Comparison of ENCODE assay signal across 24 cellular contexts in genomic region chr10:22774102-22774501, GRCh38. TPM values are rescaled to one million over a fixed set of nuclear protein-coding genes. Genes with fewer than 3 reads are reported as not detected.
DNase-seq lines count a peak whose midpoint lies in the region; ATAC-seq, FAIRE-seq and TF ChIP-seq lines count a peak whose summit lies in the region.
"Had no signal": no experiment of that assay in that cellular context is flagged by ENCODE, and none has a peak within 500 bp of the region (broad histone marks: within the 10 kb centered on the region; RNA-seq: fewer than 3 reads in every experiment).

No MANE protein-coding gene starts in this region.

- DNase-seq in HepG2 (ENCODE audit: low spot score) = no peak
- no peak for DNase-seq in right lobe of liver
- no peak for DNase-seq in IMR-90
- no peak for DNase-seq in nucleus accumbens (lab: John Stamatoyannopoulos, UW)
- DNase-seq: ACHN; BE2C; C1 segment of cervical spinal cord; CD4-positive, alpha-beta memory T cell; CD4-positive, CD25-positive, alpha-beta regulatory T cell; CD8-positive, alpha-beta memory T cell; COR-L47; DMS 273 treated with DMSO at 0.1 percent for 48 hours; DMS153; DMS53; DMS79; DND-41; EL; GDM1 had no signal

- H3K9ac ChIP-seq in HepG2 (ENCODE audit: insufficient read depth, low read depth, low read length) = no peak overlapping the region
- no peak overlapping the region for H3K9ac ChIP-seq in IMR-90 (ENCODE audit: low read depth, low read length)
- H3K9ac ChIP-seq: BLaER1 had no signal

- peaks cover 6% of the 10 kb centered on the region for H3K4me1 ChIP-seq in HepG2 (ENCODE audit: insufficient read depth, low read length)
- peaks cover 0 to under 1% (median 0%) of the 10 kb centered on the region in 4 donors for H3K4me1 ChIP-seq in right lobe of liver
- H3K4me1 ChIP-seq in IMR-90 (ENCODE audit: control insufficient read depth, insufficient read depth, low read length) = no peaks in the 10 kb centered on the region
- H3K4me1 ChIP-seq: BE2C had no signal

- 52% methylated on average over 1 of the region's 1 CpG for WGBS in HepG2 (ENCODE audit: low lambda C conversion rate)
- WGBS in right lobe of liver (ENCODE audit: insufficient coverage, low coverage, low lambda C conversion rate, missing lambda C conversion rate) = 100% methylated on average over 1 of the region's 1 CpG
- no CpG with 5 or more reads among the region's 1 CpG for whole genome bisulfite sequencing in IMR-90 (ENCODE audit: extremely low coverage in 2 of 2, insufficient read length in 1 of 2), 2 experiments

- FAIRE-seq in HepG2 (lab: Jason Lieb, UNC) = no peak
- FAIRE-seq: GM12878, GM12892 had no signal

- no peak overlapping the region for H3K56ac ChIP-seq in IMR-90 (ENCODE audit: extremely low read depth, insufficient read depth, low read length)

- no peak overlapping the region for H2BK15ac ChIP-seq in IMR-90 (ENCODE audit: low read depth, low read length)

- no peak for ATAC-seq in HepG2
- no peak for ATAC-seq in right lobe of liver
- ATAC-seq in IMR-90 (ENCODE audit: low read depth) = no peak
- ATAC-seq in activated T-helper 17 cell treated with anti-CD3 and anti-CD28 coated beads, Interleukin-2, amount 50 U/mL, for 72 hours (replicated peaks) = no peak
- ATAC-seq: GM12878 had no signal

- no peak overlapping the region for H2AFZ ChIP-seq in HepG2 (ENCODE audit: low read length)
- no peak overlapping the region for H2AFZ ChIP-seq in IMR-90 (replicated peaks; ENCODE audit: low read length, poor library complexity)

- H3K27me3 Mint-ChIP-seq in activated T-helper 17 cell treated with anti-CD3 and anti-CD28 coated beads, Interleukin-2, amount 50 U/mL, for 72 hours = no peaks in the 10 kb centered on the region
- H3K27me3 Mint-ChIP-seq: CD4-positive, alpha-beta memory T cell had no signal

- no peaks in the 10 kb centered on the region for H3K79me2 ChIP-seq in HepG2 (ENCODE audit: insufficient read depth, low read length)

- no peak overlapping the region for H4K5ac ChIP-seq in IMR-90 (ENCODE audit: low read depth, low read length)

- no peak overlapping the region for H3K27ac ChIP-seq in HepG2 (ENCODE audit: extremely low read length, insufficient read depth, low read length)
- H3K27ac ChIP-seq in right lobe of liver = no peak overlapping the region
- H3K27ac ChIP-seq in IMR-90 (ENCODE audit: insufficient read depth, low read length) = no peak overlapping the region
- H3K27ac ChIP-seq: 22Rv1, BLaER1 had no signal

- no TSS peak for BruUV-seq in HepG2 (replicated peaks; lab: Mats Ljungman, UMichigan)
- no TSS peak for BruUV-seq in IMR-90 (replicated peaks; lab: Mats Ljungman, UMichigan)

- intact Hi-C loops in HepG2 (cut with micrococcal nuclease; ENCODE audit: unreplicated experiment) (no loop called here), right lobe of liver (cut with DNase I) (no loop called here), IMR-90 (cut with micrococcal nuclease) (no loop called here)

- H3K36me3 ChIP-seq in HepG2 (replicated peaks in 1 of 2; ENCODE audit: control insufficient read depth in 1 of 2, insufficient read depth in 2 of 2, low read length in 2 of 2) = no peaks in the 10 kb centered on the region
- H3K36me3 ChIP-seq in right lobe of liver = no peaks in the 10 kb centered on the region
- no peaks in the 10 kb centered on the region for H3K36me3 ChIP-seq in IMR-90 (ENCODE audit: control insufficient read depth, insufficient read depth, low read length)
- H3K36me3 ChIP-seq: BE2C, BLaER1 had no signal

- no peak overlapping the region for H3K4ac ChIP-seq in IMR-90 (ENCODE audit: low read depth, low read length)

- no peak overlapping the region for H4K8ac ChIP-seq in IMR-90 (ENCODE audit: low read depth in 2 of 2, low read length in 2 of 2)

- H2AK9ac ChIP-seq in IMR-90 (replicated peaks; ENCODE audit: low read depth, low read length, poor library complexity) = no peak overlapping the region

- H3K4me3 ChIP-seq in HepG2 (replicated peaks in 1 of 3; ENCODE audit: insufficient read depth in 1 of 3, low read depth in 2 of 3, low read length in 3 of 3) (no peak overlapping the region), right lobe of liver (no peak overlapping the region), IMR-90 (ENCODE audit: insufficient read depth, low read depth, low read length) (no peak overlapping the region)
- H3K4me3 ChIP-seq: BLaER1, GM12878 had no signal

- in situ Hi-C loops in HepG2 (cut with HindIII; ENCODE audit: extremely low pct_ligation_motif_present, low pct_unique_long_range_greater_than_20kb) (no loop called here), IMR-90 (cut with MboI; ENCODE audit: low sequenced_read_pairs) (no loop called here)

- no peak for TF ChIP-seq EP300 in HepG2 (IDR thresholded peaks at IDR 0.05; ENCODE audit: low read depth in 2 of 2, low read length in 2 of 2)
- no peak for TF ChIP-seq EP300 in HepG2 (CRISPR knock-in tag; IDR thresholded peaks at IDR 0.05; ENCODE audit: borderline replicate concordance)

- H2BK20ac ChIP-seq in IMR-90 (ENCODE audit: low read depth, low read length) = no peak overlapping the region

- H3K9me3 Mint-ChIP-seq in activated T-helper 17 cell treated with anti-CD3 and anti-CD28 coated beads, Interleukin-2, amount 50 U/mL, for 72 hours = peaks cover 11% of the 10 kb centered on the region

- no peaks in the 10 kb centered on the region for H3K9me1 ChIP-seq in IMR-90 (ENCODE audit: insufficient read depth, low read length)

- no peaks in the 10 kb centered on the region for H3K79me1 ChIP-seq in IMR-90 (ENCODE audit: low read depth in 1 of 2, low read length in 2 of 2)

- no peak for TF ChIP-seq RAD21 in HepG2 (CRISPR knock-in tag; IDR thresholded peaks at IDR 0.05)
- TF ChIP-seq RAD21 in IMR-90 (IDR thresholded peaks at IDR 0.05; ENCODE audit: low read length) = no peak

- TF ChIP-seq POLR2A in HepG2 (IDR thresholded peaks at IDR 0.05; ENCODE audit: insufficient read depth in 1 of 2, low read depth in 2 of 2, low read length in 2 of 2) (no peak), right lobe of liver (IDR thresholded peaks at IDR 0.05) (no peak), IMR-90 (IDR thresholded peaks at IDR 0.05; ENCODE audit: low read depth, low read length) (no peak)

- CTCF ChIA-PET in HepG2 (lab: Yijun Ruan, JAX; ENCODE audit: low intra/inter-chr PET ratio, low total read pairs) (no interaction called here), IMR-90 (lab: Yijun Ruan, JAX) (no interaction called here)

- no peak overlapping the region for H3K23ac ChIP-seq in IMR-90 (ENCODE audit: low read depth, low read length)

- H2AK5ac ChIP-seq in IMR-90 (ENCODE audit: low read depth, low read length) = no peak overlapping the region

- no peak overlapping the region for H3K18ac ChIP-seq in IMR-90 (ENCODE audit: low read depth, low read length)

- H3K14ac ChIP-seq in IMR-90 (replicated peaks; ENCODE audit: low read depth, low read length) = no peak overlapping the region

- dilution Hi-C loops in IMR-90 (cut with HindIII; ENCODE audit: low sequenced_read_pairs, unreplicated experiment) = no loop called here

- no peaks in the 10 kb centered on the region for H3K4me1 Mint-ChIP-seq in activated T-helper 17 cell treated with anti-CD3 and anti-CD28 coated beads, Interleukin-2, amount 50 U/mL, for 72 hours
- H3K4me1 Mint-ChIP-seq: CD14-positive monocyte had no signal

- no peak overlapping the region for H3K4me3 Mint-ChIP-seq in activated T-helper 17 cell treated with anti-CD3 and anti-CD28 coated beads, Interleukin-2, amount 50 U/mL, for 72 hours
- H3K4me3 Mint-ChIP-seq: CD14-positive monocyte; CD4-positive, alpha-beta memory T cell; CD4-positive, CD25-positive, alpha-beta regulatory T cell; CD8-positive, alpha-beta memory T cell had no signal

- H2BK5ac ChIP-seq in IMR-90 (ENCODE audit: low read depth, low read length, poor library complexity, severe bottlenecking) = no peak overlapping the region

- H3K27me3 ChIP-seq in HepG2 (ENCODE audit: control insufficient read depth in 1 of 2, insufficient read depth in 2 of 2, low read length in 2 of 2) = no peaks in the 10 kb centered on the region
- H3K27me3 ChIP-seq in right lobe of liver = no peaks in the 10 kb centered on the region
- H3K27me3 ChIP-seq in IMR-90 (ENCODE audit: control insufficient read depth, insufficient read depth, low read length) = peaks cover 2% of the 10 kb centered on the region; the same call in 1 of the 2 replicates
- H3K27me3 ChIP-seq: BE2C, BLaER1 had no signal

- H2BK120ac ChIP-seq in IMR-90 (ENCODE audit: low read depth, low read length) = no peak overlapping the region

- no peaks in the 10 kb centered on the region for H3K36me3 Mint-ChIP-seq in activated T-helper 17 cell treated with anti-CD3 and anti-CD28 coated beads, Interleukin-2, amount 50 U/mL, for 72 hours (ENCODE audit: low read depth)
- H3K36me3 Mint-ChIP-seq: CD4-positive, CD25-positive, alpha-beta regulatory T cell had no signal

- H3K9me3 ChIP-seq in HepG2 (ENCODE audit: low read length) (no peaks in the 10 kb centered on the region; the same call in 1 of the 2 replicates), right lobe of liver (no peaks in the 10 kb centered on the region), IMR-90 (ENCODE audit: control insufficient read depth, insufficient read depth, low read length) (no peaks in the 10 kb centered on the region; the same call in 1 of the 2 replicates)
- H3K9me3 ChIP-seq: BE2C had no signal

- H3K4me2 ChIP-seq in HepG2 (ENCODE audit: low read depth, low read length) (no peak overlapping the region), IMR-90 (ENCODE audit: low read depth, low read length) (no peak overlapping the region)
- H3K4me2 ChIP-seq: BLaER1 had no signal

- POLR2A ChIA-PET in HepG2 (lab: Yijun Ruan, JAX) (no interaction called here), IMR-90 (lab: Charles Lee; ENCODE audit: unreplicated experiment) (no interaction called here)

- TF ChIP-seq CTCF in HepG2 (CRISPR knock-in tag; IDR thresholded peaks at IDR 0.05) (no peak), right lobe of liver (IDR thresholded peaks at IDR 0.05) (no peak), IMR-90 (conservative IDR thresholded peaks at IDR 0.05; ENCODE audit: low read depth, low read length) (no peak)

- no peak overlapping the region for H3K27ac Mint-ChIP-seq in activated T-helper 17 cell treated with anti-CD3 and anti-CD28 coated beads, Interleukin-2, amount 50 U/mL, for 72 hours
- H3K27ac Mint-ChIP-seq: CD14-positive monocyte; CD4-positive, alpha-beta memory T cell; CD4-positive, CD25-positive, alpha-beta regulatory T cell; CD8-positive, alpha-beta memory T cell had no signal

- H4K20me1 ChIP-seq in HepG2 (ENCODE audit: insufficient read depth, low read length) (no peaks in the 10 kb centered on the region), IMR-90 (ENCODE audit: insufficient read depth, low read length) (no peaks in the 10 kb centered on the region)
- H4K20me1 ChIP-seq: BLaER1 had no signal

- no peak overlapping the region for H4K91ac ChIP-seq in IMR-90 (ENCODE audit: insufficient read depth, low read depth, low read length)

RNA-seq across cellular contexts. Expression of gene PIP4K2A, which starts 59.7 kb away (rescaled TPM):
- total RNA-seq in HepG2 (2016; rRNA removed; fragmentation: Illumina TruSeq; extraction: Trizol) = 22.6 and 25.7 TPM in 2 replicates
- 6.1 and 10.2 TPM in 2 replicates for total RNA-seq in HepG2 (2016; cell fraction: cytosol; rRNA removed; fragmentation: Illumina TruSeq; extraction: Trizol; ENCODE audit: low read depth)
- total RNA-seq in HepG2 (2016; cell fraction: insoluble cytoplasmic fraction; rRNA removed; fragmentation: Illumina TruSeq; extraction: Trizol) = 20.3 and 22.2 TPM in 2 replicates
- total RNA-seq in HepG2 (2016; cell fraction: membrane; rRNA removed; fragmentation: Illumina TruSeq; extraction: Trizol) = 24.0 and 27.4 TPM in 2 replicates
- 11.6 and 11.8 TPM in 2 replicates for total RNA-seq in HepG2 (2016; cell fraction: nucleus; rRNA removed; fragmentation: Illumina TruSeq; extraction: Trizol)
- 7.1 and 9.1 TPM in 2 replicates for polyA plus RNA-seq in HepG2 (2011; rRNA removed)
- polyA plus RNA-seq in HepG2 (2011; cell fraction: cytosol; rRNA removed) = 5.3 and 6.6 TPM in 2 replicates
- polyA plus RNA-seq in HepG2 (2011; cell fraction: nucleus; rRNA removed) = 2.9 and 4.2 TPM in 2 replicates
- 5.0 and 6.5 TPM in 2 replicates for polyA plus RNA-seq in HepG2 (2012)
- 5.4 and 7.9 TPM in 2 replicates for polyA plus RNA-seq in HepG2 (2016; cell fraction: cytosol; fragmentation: Illumina TruSeq; extraction: Trizol; ENCODE audit: low read depth)
- 25.0 and 34.3 TPM in 2 replicates for polyA plus RNA-seq in HepG2 (2016; cell fraction: insoluble cytoplasmic fraction; fragmentation: Illumina TruSeq; extraction: Trizol; ENCODE audit: low read depth)
- 18.1 and 20.5 TPM in 2 replicates for polyA plus RNA-seq in HepG2 (2016; cell fraction: membrane; fragmentation: Illumina TruSeq; extraction: Trizol; ENCODE audit: low read depth)
- polyA plus RNA-seq in HepG2 (2016; cell fraction: nucleus; fragmentation: Illumina TruSeq; extraction: Trizol; ENCODE audit: insufficient read depth, low read depth) = 13.7 and 14.2 TPM in 2 replicates
- 6.7 and 9.6 TPM in 2 replicates for polyA minus RNA-seq in HepG2 (2011; rRNA and poly(A)+ RNA removed; ENCODE audit: low replicate concordance)
- 11.4 and 13.8 TPM in 2 replicates for polyA minus RNA-seq in HepG2 (2011; cell fraction: cytosol; rRNA and poly(A)+ RNA removed)
- polyA minus RNA-seq in HepG2 (2011; cell fraction: nucleus; rRNA and poly(A)+ RNA removed) = 19.6 and 21.5 TPM in 2 replicates
- total RNA-seq in right lobe of liver = 10 to 100 TPM in 5 of 6 experiments, 1 to 10 TPM in 1; 8.1 to 27.6 (median 12.0) TPM
- 18.1 and 21.9 TPM in 2 replicates for total RNA-seq in IMR-90 (2012; rRNA removed)
- polyA plus RNA-seq in IMR-90 (2012; rRNA removed) = 8.8 and 9.8 TPM in 2 replicates
- 2.7 and 3.9 TPM in 2 replicates for polyA plus RNA-seq in IMR-90 (2012; cell fraction: cytosol; rRNA removed)
- 1.3 and 7.1 TPM in 2 replicates for polyA plus RNA-seq in IMR-90 (2012; cell fraction: nucleus; rRNA removed; ENCODE audit: low replicate concordance)
- 100 to 1,000 TPM in 1 of 2 donors, 10 to 100 TPM in 1; 86.1 to 111 TPM for total RNA-seq in activated T-helper 17 cell treated with anti-CD3 and anti-CD28 coated beads, Interleukin-2, amount 50 U/mL, for 72 hours
